Comparison of ENCODE assay signal across 1 cellular context in genomic region chr17:39638317-39638716, GRCh38.
TF ChIP-seq lines count a peak whose summit lies in the region.

No MANE protein-coding gene starts in this region.

TF ChIP-seq in HCT116, 20 proteins besides CTCF, POLR2A, EP300 and RAD21 (continued from another document):
- TF ChIP-seq POLR2AphosphoS5 (IDR thresholded peaks at IDR 0.05; ENCODE audit: low read depth, low read length) (no peak), TCF7L2 (IDR thresholded peaks at IDR 0.05; ENCODE audit: borderline replicate concordance, extremely low read depth, insufficient read depth, insufficient read length) (no peak), ATF3 (IDR thresholded peaks at IDR 0.05) (no peak), JUND (IDR thresholded peaks at IDR 0.05) (no peak), FOSL1 (IDR thresholded peaks at IDR 0.05; ENCODE audit: low read depth) (no peak), MAX (IDR thresholded peaks at IDR 0.05) (no peak), ZNF274 (IDR thresholded peaks at IDR 0.05; ENCODE audit: low read depth, low read length) (no peak), YY1 (IDR thresholded peaks at IDR 0.05; ENCODE audit: extremely low read depth, insufficient replicate concordance, low read depth, low read length) (no peak), CEBPB (IDR thresholded peaks at IDR 0.05; ENCODE audit: low read depth) (no peak), EZH2phosphoT487 (IDR thresholded peaks at IDR 0.05; ENCODE audit: borderline replicate concordance) (no peak), SIN3A (IDR thresholded peaks at IDR 0.05; ENCODE audit: low read depth) (no peak), SRF (IDR thresholded peaks at IDR 0.05; ENCODE audit: low read depth) (no peak)
